In genomic region chr4:36079666-36080065, GRCh38 we compare ENCODE assay signal across 35 cellular contexts.
DNase-seq lines count a peak whose midpoint lies in the region; ATAC-seq and TF ChIP-seq lines count a peak whose summit lies in the region.
"Had no signal": no experiment of that assay in that cellular context is flagged by ENCODE, and none has a peak within 500 bp of the region (broad histone marks: within the 10 kb centered on the region; RNA-seq: fewer than 3 reads in every experiment).

No MANE protein-coding gene starts in this region.

- no peaks in the 10 kb centered on the region for H3F3A ChIP-seq in PC-9 (ENCODE audit: insufficient read depth, low read depth)

- H3K36me3 Mint-ChIP-seq in activated CD8-positive, alpha-beta T cell treated with anti-CD3 and anti-CD28 coated beads for 36 hours (ENCODE audit: low read depth), result peaks cover 11% of the 10 kb centered on the region
- H3K36me3 Mint-ChIP-seq in activated CD8-positive, alpha-beta T cell treated with anti-CD3 and anti-CD28 coated beads, Interleukin-2, amount 10 ng/mL, durations not matched to agents 7 days and 5 days (ENCODE audit: low read depth), result peaks cover 5% of the 10 kb centered on the region
- H3K36me3 Mint-ChIP-seq in activated T-cell treated with anti-CD3 and anti-CD28 coated beads, Interleukin-2, amount 50 U/mL, for 72 hours (ENCODE audit: insufficient read depth in 2 of 2), result peaks cover 0 to 10% of the 10 kb centered on the region in 2 donors
- peaks cover 9% of the 10 kb centered on the region for H3K36me3 Mint-ChIP-seq in activated T-cell treated with anti-CD3 and anti-CD28 coated beads, Interleukin-2, amount 50 U/mL, for 24 hours (ENCODE audit: low read depth)

- no peak overlapping the region for H3K4me2 ChIP-seq in PC-9
- H3K4me2 ChIP-seq: A549; BLaER1; BLaER1 treated with 17β-estradiol and CSF1 and Interleukin-3, amounts not matched to agents 10 nM and 100 nM had no signal

- H3K4me1 Mint-ChIP-seq in activated CD8-positive, alpha-beta T cell treated with anti-CD3 and anti-CD28 coated beads for 36 hours (ENCODE audit: low read depth), result peaks cover 2% of the 10 kb centered on the region
- peaks cover 2% of the 10 kb centered on the region for H3K4me1 Mint-ChIP-seq in activated CD8-positive, alpha-beta T cell treated with anti-CD3 and anti-CD28 coated beads, Interleukin-2, amount 10 ng/mL, durations not matched to agents 7 days and 5 days (ENCODE audit: low read depth)
- H3K4me1 Mint-ChIP-seq in activated T-cell treated with anti-CD3 and anti-CD28 coated beads, Interleukin-2, amount 50 U/mL, for 72 hours (ENCODE audit: low read depth), result no peaks in the 10 kb centered on the region
- H3K4me1 Mint-ChIP-seq in activated T-cell treated with anti-CD3 and anti-CD28 coated beads, Interleukin-2, amount 50 U/mL, for 24 hours (ENCODE audit: low read depth), result peaks cover 1% of the 10 kb centered on the region
- H3K4me1 Mint-ChIP-seq: B cell; CD14-positive monocyte; CD4-positive, alpha-beta memory T cell had no signal

- ATAC-seq in activated CD8-positive, alpha-beta T cell treated with anti-CD3 and anti-CD28 coated beads for 36 hours, result no peak
- ATAC-seq in activated CD8-positive, alpha-beta T cell treated with anti-CD3 and anti-CD28 coated beads, Interleukin-2, amount 10 ng/mL, durations not matched to agents 7 days and 5 days, result no peak
- no peak for ATAC-seq in activated T-cell treated with anti-CD3 and anti-CD28 coated beads, Interleukin-2, amount 50 U/mL, for 72 hours (replicated peaks in 1 of 2)
- ATAC-seq in GM18511 (IDR thresholded peaks at IDR 0.05; ENCODE audit: unreplicated experiment), result no peak
- ATAC-seq: A549; CD8-positive, alpha-beta T cell had no signal

- H2AFZ ChIP-seq in PC-9, result no peak overlapping the region

- peak overlapping the region; percentile 50 for H3K27ac Mint-ChIP-seq in activated CD8-positive, alpha-beta T cell treated with anti-CD3 and anti-CD28 coated beads for 36 hours
- H3K27ac Mint-ChIP-seq in activated CD8-positive, alpha-beta T cell treated with anti-CD3 and anti-CD28 coated beads, Interleukin-2, amount 10 ng/mL, durations not matched to agents 7 days and 5 days, result no peak overlapping the region
- H3K27ac Mint-ChIP-seq in activated T-cell treated with anti-CD3 and anti-CD28 coated beads, Interleukin-2, amount 50 U/mL, for 72 hours, result peak overlapping the region; percentile 57
- H3K27ac Mint-ChIP-seq in activated T-cell treated with anti-CD3 and anti-CD28 coated beads, Interleukin-2, amount 50 U/mL, for 24 hours, result no peak overlapping the region
- H3K27ac Mint-ChIP-seq: B cell; CD14-positive monocyte; CD4-positive, alpha-beta T cell; CD4-positive, CD25-positive, alpha-beta regulatory T cell; CD8-positive, alpha-beta T cell had no signal

- POLR2A ChIA-PET in activated CD8-positive, alpha-beta T cell treated with anti-CD3 and anti-CD28 coated beads for 36 hours (lab: Charles Lee), result no interaction called here
- POLR2A ChIA-PET in activated CD8-positive, alpha-beta T cell treated with anti-CD3 and anti-CD28 coated beads, Interleukin-2, amount 10 ng/mL, durations not matched to agents 7 days and 5 days (lab: Charles Lee), result no interaction called here
- POLR2A ChIA-PET in PC-9 (lab: Charles Lee; ENCODE audit: unreplicated experiment), result no interaction called here

- intact Hi-C loops in activated CD8-positive, alpha-beta T cell treated with anti-CD3 and anti-CD28 coated beads for 36 hours (cut with micrococcal nuclease), result no loop called here
- intact Hi-C loops in PC-9 (cut with micrococcal nuclease; ENCODE audit: unreplicated experiment), result no loop called here

- no peaks in the 10 kb centered on the region for H3K27me3 ChIP-seq in PC-9 (ENCODE audit: insufficient read depth, low read depth)
- H3K27me3 ChIP-seq: BE2C; BLaER1; BLaER1 treated with 17β-estradiol and CSF1 and Interleukin-3, amounts not matched to agents 10 nM and 100 nM had no signal

- H3K27me3 Mint-ChIP-seq in activated CD8-positive, alpha-beta T cell treated with anti-CD3 and anti-CD28 coated beads for 36 hours, result no peaks in the 10 kb centered on the region
- H3K27me3 Mint-ChIP-seq in activated CD8-positive, alpha-beta T cell treated with anti-CD3 and anti-CD28 coated beads, Interleukin-2, amount 10 ng/mL, durations not matched to agents 7 days and 5 days (ENCODE audit: low read depth), result no peaks in the 10 kb centered on the region
- no peaks in the 10 kb centered on the region for H3K27me3 Mint-ChIP-seq in activated T-cell treated with anti-CD3 and anti-CD28 coated beads, Interleukin-2, amount 50 U/mL, for 72 hours (ENCODE audit: low read depth)
- no peaks in the 10 kb centered on the region for H3K27me3 Mint-ChIP-seq in activated T-cell treated with anti-CD3 and anti-CD28 coated beads, Interleukin-2, amount 50 U/mL, for 24 hours
- H3K27me3 Mint-ChIP-seq: B cell; CD4-positive, alpha-beta memory T cell; CD4-positive, alpha-beta T cell; CD4-positive, CD25-positive, alpha-beta regulatory T cell; CD8-positive, alpha-beta memory T cell had no signal

- no peaks in the 10 kb centered on the region for H3K36me3 ChIP-seq in PC-9 (ENCODE audit: low read depth)
- H3K36me3 ChIP-seq: BE2C had no signal

- no peaks in the 10 kb centered on the region for H3K9me2 ChIP-seq in PC-9 (ENCODE audit: insufficient read depth)

- no peak for DNase-seq in activated CD8-positive, alpha-beta T cell treated with anti-CD3 and anti-CD28 coated beads for 36 hours
- DNase-seq in activated CD8-positive, alpha-beta T cell treated with anti-CD3 and anti-CD28 coated beads, Interleukin-2, amount 10 ng/mL, durations not matched to agents 7 days and 5 days, result no peak
- no peak for DNase-seq in activated T-cell treated with anti-CD3 and anti-CD28 coated beads, Interleukin-2, amount 50 U/mL, for 72 hours
- DNase-seq in activated T-cell treated with anti-CD3 and anti-CD28 coated beads, Interleukin-2, amount 50 U/mL, for 24 hours, result no peak
- DNase-seq in caudate nucleus (lab: John Stamatoyannopoulos, UW) (peak in 4 of 61 donors; percentile 17 to 76 (median 55)), putamen (ENCODE audit: low spot score) (peak; percentile 70), PC-9 (no peak)
- DNase-seq: 8988T; ACHN; AML-193; BE2C; C1 segment of cervical spinal cord; Caco-2; Calu3; CD4-positive, alpha-beta memory T cell; CD4-positive, alpha-beta T cell; CD4-positive, CD25-positive, alpha-beta regulatory T cell; CD8-positive, alpha-beta memory T cell; CD8-positive, alpha-beta T cell; COR-L47; DMS 273 treated with DMSO at 0.1 percent for 48 hours; DMS153; DMS53; DMS79; DMS79 treated with DMSO at 0.1 percent for 48 hours; DND-41; EL had no signal

- no TSS peak for BruUV-seq in PC-9 (replicated peaks; lab: Mats Ljungman, UMichigan)

- CTCF ChIA-PET in activated CD8-positive, alpha-beta T cell treated with anti-CD3 and anti-CD28 coated beads for 36 hours (lab: Charles Lee), result no interaction called here
- CTCF ChIA-PET in activated CD8-positive, alpha-beta T cell treated with anti-CD3 and anti-CD28 coated beads, Interleukin-2, amount 10 ng/mL, durations not matched to agents 7 days and 5 days (lab: Charles Lee), result no interaction called here
- CTCF ChIA-PET in PC-9 (lab: Charles Lee), result no interaction called here

- no peak for TF ChIP-seq CTCF in activated CD8-positive, alpha-beta T cell treated with anti-CD3 and anti-CD28 coated beads for 36 hours (IDR thresholded peaks at IDR 0.05)
- no peak for TF ChIP-seq CTCF in PC-9 (conservative IDR thresholded peaks at IDR 0.05)

- no peaks in the 10 kb centered on the region for H4K20me1 ChIP-seq in PC-9 (ENCODE audit: insufficient read depth)
- H4K20me1 ChIP-seq: BLaER1 had no signal

- H3K4me1 ChIP-seq in PC-9 (replicated peaks; ENCODE audit: insufficient read depth), result no peaks in the 10 kb centered on the region
- H3K4me1 ChIP-seq: A549, BE2C, BLaER1, Caco-2 had no signal

- H3K79me2 ChIP-seq in PC-9 (ENCODE audit: low read depth), result no peaks in the 10 kb centered on the region

- H3K4me3 Mint-ChIP-seq in activated CD8-positive, alpha-beta T cell treated with anti-CD3 and anti-CD28 coated beads for 36 hours, result no peak overlapping the region
- no peak overlapping the region for H3K4me3 Mint-ChIP-seq in activated CD8-positive, alpha-beta T cell treated with anti-CD3 and anti-CD28 coated beads, Interleukin-2, amount 10 ng/mL, durations not matched to agents 7 days and 5 days
- no peak overlapping the region for H3K4me3 Mint-ChIP-seq in activated T-cell treated with anti-CD3 and anti-CD28 coated beads, Interleukin-2, amount 50 U/mL, for 72 hours
- no peak overlapping the region for H3K4me3 Mint-ChIP-seq in activated T-cell treated with anti-CD3 and anti-CD28 coated beads, Interleukin-2, amount 50 U/mL, for 24 hours
- H3K4me3 Mint-ChIP-seq: B cell; CD14-positive monocyte; CD4-positive, alpha-beta memory T cell; CD4-positive, alpha-beta T cell; CD4-positive, CD25-positive, alpha-beta regulatory T cell; CD8-positive, alpha-beta T cell had no signal

- H3K4me3 ChIP-seq in PC-9, result no peak overlapping the region
- H3K4me3 ChIP-seq: A549; BLaER1; BLaER1 treated with 17β-estradiol and CSF1 and Interleukin-3, amounts not matched to agents 10 nM and 100 nM had no signal

- H3K27ac ChIP-seq in caudate nucleus (ENCODE audit: low read depth, low read length) (peak overlapping the region; percentile 39), PC-9 (no peak overlapping the region)
- H3K27ac ChIP-seq: 22Rv1; A549; BLaER1; BLaER1 treated with 17β-estradiol and CSF1 and Interleukin-3, amounts not matched to agents 10 nM and 100 nM; C4-2B had no signal

- no peaks in the 10 kb centered on the region for H3K9me3 Mint-ChIP-seq in activated CD8-positive, alpha-beta T cell treated with anti-CD3 and anti-CD28 coated beads for 36 hours
- H3K9me3 Mint-ChIP-seq in activated CD8-positive, alpha-beta T cell treated with anti-CD3 and anti-CD28 coated beads, Interleukin-2, amount 10 ng/mL, durations not matched to agents 7 days and 5 days (ENCODE audit: insufficient read depth), result no peaks in the 10 kb centered on the region
- no peaks in the 10 kb centered on the region for H3K9me3 Mint-ChIP-seq in activated T-cell treated with anti-CD3 and anti-CD28 coated beads, Interleukin-2, amount 50 U/mL, for 72 hours
- H3K9me3 Mint-ChIP-seq in activated T-cell treated with anti-CD3 and anti-CD28 coated beads, Interleukin-2, amount 50 U/mL, for 24 hours, result no peaks in the 10 kb centered on the region
- H3K9me3 Mint-ChIP-seq: CD14-positive monocyte; CD4-positive, alpha-beta memory T cell; CD4-positive, alpha-beta T cell; CD4-positive, CD25-positive, alpha-beta regulatory T cell; CD8-positive, alpha-beta memory T cell; CD8-positive, alpha-beta T cell had no signal

- H3K9me3 ChIP-seq in PC-9 (ENCODE audit: insufficient read depth, low read depth), result no peaks in the 10 kb centered on the region
- H3K9me3 ChIP-seq: A549; BE2C; BLaER1; BLaER1 treated with 17β-estradiol and CSF1 and Interleukin-3, amounts not matched to agents 10 nM and 100 nM; Caco-2 had no signal

Comparison
In these comparisons a context has a peak if more than half of its experiments do, and no peak if none do; other contexts are left out.
1. H3K27ac Mint-ChIP-seq: peak in activated CD8-positive, alpha-beta T cell treated with anti-CD3 and anti-CD28 coated beads for 36 hours (single experiment) and activated T-cell treated with anti-CD3 and anti-CD28 coated beads, Interleukin-2, amount 50 U/mL, for 72 hours (single experiment); none in activated CD8-positive, alpha-beta T cell treated with anti-CD3 and anti-CD28 coated beads, Interleukin-2, amount 10 ng/mL, durations not matched to agents 7 days and 5 days (single experiment) and activated T-cell treated with anti-CD3 and anti-CD28 coated beads, Interleukin-2, amount 50 U/mL, for 24 hours (single experiment).